ENCODE assay signal across 13 cellular contexts in genomic region chr6:167934426-167934864, GRCh38.
DNase-seq lines count a peak whose midpoint lies in the region; TF ChIP-seq lines count a peak whose summit lies in the region.
"Had no signal": no experiment of that assay in that cellular context is flagged by ENCODE, and none has a peak within 500 bp of the region (broad histone marks: within the 10 kb centered on the region; RNA-seq: fewer than 3 reads in every experiment).

No MANE protein-coding gene starts in this region.

- CTCF ChIA-PET in RWPE1 (lab: Yijun Ruan, JAX) = no interaction called here

- TF ChIP-seq CTCF in transverse colon (IDR thresholded peaks at IDR 0.05) (no peak), RWPE1 (conservative IDR thresholded peaks at IDR 0.05; ENCODE audit: low read depth) (no peak)

- H3K27ac ChIP-seq in transverse colon = peak overlapping the region; percentile 57 to 83 (median 78)
- no peak overlapping the region for H3K27ac ChIP-seq in RWPE1

- peak; percentile 84 for DNase-seq in dermis blood vessel endothelial cell
- DNase-seq in iPS-NIHi11 (ENCODE audit: low spot score) = peak; percentile 19
- peak; percentile 26 for DNase-seq in mucosa of gallbladder (ENCODE audit: low spot score)
- peak; percentile 31 for DNase-seq in transverse colon
- no peak for DNase-seq in RWPE1 (ENCODE audit: low spot score)
- DNase-seq in posterior cingulate gyrus = no peak
- no peak for DNase-seq in cerebellar nuclear complex (lab: John Stamatoyannopoulos, UW)
- DNase-seq in NCI-H345 (lab: John Stamatoyannopoulos, UW) = no peak
- DNase-seq: activated effector memory CD4-positive, alpha-beta T cell treated with Interleukin-2 at 50 U/mL for 16 hours; amygdala; naive thymus-derived CD4-positive, alpha-beta T cell; NCI-H146; substantia nigra had no signal

- peaks cover 3 to 70% (median 33%) of the 10 kb centered on the region in 4 donors for H3K4me1 ChIP-seq in transverse colon

- intact Hi-C loops in transverse colon (cut with DNase I; ENCODE audit: low total_unique reads) (no loop called here), posterior cingulate gyrus (cut with DNase I) (no loop called here)

- H3K36me3 ChIP-seq in transverse colon = peaks cover 0 to under 1% (median 0%) of the 10 kb centered on the region in 4 donors

- H3K27me3 ChIP-seq in transverse colon = no peaks in the 10 kb centered on the region

- POLR2A ChIA-PET in RWPE1 (lab: Yijun Ruan, JAX; ENCODE audit: low non-redundant PET) = no interaction called here

- in situ Hi-C loops in transverse colon (cut with MboI; ENCODE audit: low pct_ligation_motif_present in 1 of 4, low pct_unique_long_range_greater_than_20kb in 1 of 4, low sequenced_read_pairs in 3 of 4) = no loop called here

- 49 to 100% methylated on average over 2 to 7 of the region's 7 CpGs for WGBS in transverse colon (ENCODE audit: low coverage in 1 of 2), 2 donors

- peak overlapping the region in 2 of 4 donors; percentile 5 to 25 for H3K4me3 ChIP-seq in transverse colon

- TF ChIP-seq EP300 in transverse colon (IDR thresholded peaks at IDR 0.05; ENCODE audit: low read depth) = no peak

- no peaks in the 10 kb centered on the region for H3K9me3 ChIP-seq in transverse colon

- no peak for TF ChIP-seq POLR2A in transverse colon (IDR thresholded peaks at IDR 0.05)

Comparison
In these comparisons a context has a peak if more than half of its experiments do, and no peak if none do; other contexts are left out.
1. DNase-seq: peak in dermis blood vessel endothelial cell (single experiment), iPS-NIHi11 (single experiment), mucosa of gallbladder (single experiment) and transverse colon (single experiment); none in RWPE1 (single experiment), posterior cingulate gyrus (0 of 10), cerebellar nuclear complex (0 of 2) and NCI-H345 (single experiment).